Comparison of ENCODE assay signal across 11 cellular contexts in the genomic region with DNA sequence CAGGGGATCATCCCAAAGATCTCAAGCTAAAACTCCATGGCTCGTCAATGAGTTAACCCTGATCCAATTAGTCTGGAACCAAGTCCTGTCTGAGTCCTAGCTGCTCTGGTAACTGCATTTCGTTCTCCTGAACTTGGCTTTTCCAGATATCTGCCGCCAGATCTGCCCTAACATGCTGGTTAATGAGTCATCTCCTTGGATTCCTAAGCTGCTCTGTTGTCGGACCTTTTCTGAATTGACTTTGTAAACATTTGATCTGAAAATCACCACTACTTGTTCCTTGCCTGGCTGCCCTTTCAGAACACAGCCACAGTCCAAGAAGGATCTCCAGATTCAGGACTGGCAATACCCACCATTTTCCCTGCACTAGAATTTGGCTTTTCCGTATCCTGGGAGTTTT.
DNase-seq lines count a peak whose midpoint lies in the region; ATAC-seq and TF ChIP-seq lines count a peak whose summit lies in the region.
"Had no signal": no experiment of that assay in that cellular context is flagged by ENCODE, and none has a peak within 500 bp of the region (broad histone marks: within the 10 kb centered on the region; RNA-seq: fewer than 3 reads in every experiment).

No MANE protein-coding gene starts in this region.

- no peaks in the 10 kb centered on the region for H3K36me3 ChIP-seq in mesodermal cell (ENCODE audit: control insufficient read depth, insufficient read depth, low read length)

- H3K27me3 Mint-ChIP-seq in chondrocyte (ENCODE audit: low read depth) = no peaks in the 10 kb centered on the region
- H3K27me3 Mint-ChIP-seq in T-helper 17 cell = peaks cover 16% of the 10 kb centered on the region

- TF ChIP-seq CTCF in chondrocyte (IDR thresholded peaks at IDR 0.05) = no peak

- H3K27ac ChIP-seq in mesodermal cell (ENCODE audit: low read depth, low read length, severe bottlenecking) = peak overlapping the region; percentile 71

- no peak overlapping the region for H3K4me3 ChIP-seq in mesodermal cell (ENCODE audit: extremely low read depth, insufficient read depth, low read length, poor library complexity, severe bottlenecking)

- DNase-seq in COLO829 (ENCODE audit: low spot score) = peak; percentile 38
- peak; percentile 37 for DNase-seq in NCI-H226
- DNase-seq in chondrocyte (ENCODE audit: low spot score) = no peak
- no peak for DNase-seq in T-helper 17 cell
- no peak for DNase-seq in GOT3 (lab: John Stamatoyannopoulos, UW)
- DNase-seq: activated CD4-positive, alpha-beta T cell treated with anti-CD3 and anti-CD28 coated beads, Interleukin-2, amount 50 U/mL, for 4 hours; CD4-positive, alpha-beta T cell had no signal

- H3K36me3 Mint-ChIP-seq in chondrocyte (ENCODE audit: low read depth) = no peaks in the 10 kb centered on the region
- peaks cover 4% of the 10 kb centered on the region for H3K36me3 Mint-ChIP-seq in T-helper 17 cell (ENCODE audit: low read depth)
- H3K36me3 Mint-ChIP-seq: activated naive CD8-positive, alpha-beta T cell had no signal

- H3K9me3 ChIP-seq in mesodermal cell (ENCODE audit: control insufficient read depth, low read length) (no peaks in the 10 kb centered on the region), T-helper 17 cell (ENCODE audit: control insufficient read depth, low read length, poor library complexity, severe bottlenecking) (no peaks in the 10 kb centered on the region)

- H3K27ac Mint-ChIP-seq in chondrocyte (ENCODE audit: unreplicated experiment) (peak overlapping the region; percentile 53), T-helper 17 cell (no peak overlapping the region)
- H3K27ac Mint-ChIP-seq: activated naive CD8-positive, alpha-beta T cell; CD4-positive, alpha-beta T cell had no signal

- no peak for ATAC-seq in HG03175 (IDR thresholded peaks at IDR 0.05; ENCODE audit: unreplicated experiment)
- no peak for ATAC-seq in T-helper 17 cell
- ATAC-seq in GM21717 (IDR thresholded peaks at IDR 0.05; ENCODE audit: unreplicated experiment) = no peak

- peaks cover 20% of the 10 kb centered on the region for H3K4me1 Mint-ChIP-seq in chondrocyte (ENCODE audit: low read depth)
- H3K4me1 Mint-ChIP-seq in T-helper 17 cell = no peaks in the 10 kb centered on the region

- H3K9me3 Mint-ChIP-seq in chondrocyte (ENCODE audit: low read depth) = no peaks in the 10 kb centered on the region
- H3K9me3 Mint-ChIP-seq: CD4-positive, alpha-beta T cell had no signal

- no peak overlapping the region for H3K4me3 Mint-ChIP-seq in chondrocyte (ENCODE audit: unreplicated experiment)
- no peak overlapping the region for H3K4me3 Mint-ChIP-seq in T-helper 17 cell
- H3K4me3 Mint-ChIP-seq: activated naive CD8-positive, alpha-beta T cell; CD4-positive, alpha-beta T cell had no signal

- WGBS in mesodermal cell (ENCODE audit: insufficient coverage in 2 of 2), 2 experiments = 67 to 75% methylated on average over 5 of the region's 5 CpGs

- peaks cover 10% of the 10 kb centered on the region for H3K4me1 ChIP-seq in mesodermal cell (ENCODE audit: control insufficient read depth, insufficient read depth, low read length, poor library complexity, severe bottlenecking)

Comparison
In these comparisons a context has a peak if more than half of its experiments do, and no peak if none do; other contexts are left out.
1. DNase-seq: peak in COLO829 (single experiment) and NCI-H226 (single experiment); none in chondrocyte (single experiment), T-helper 17 cell (0 of 3) and GOT3 (single experiment).